Comparison of ENCODE assay signal across 18 cellular contexts in genomic region chr10:4532976-4533375, GRCh38.
DNase-seq lines count a peak whose midpoint lies in the region; TF ChIP-seq lines count a peak whose summit lies in the region.
"Had no signal": no experiment of that assay in that cellular context is flagged by ENCODE, and none has a peak within 500 bp of the region (broad histone marks: within the 10 kb centered on the region; RNA-seq: fewer than 3 reads in every experiment).

No MANE protein-coding gene starts in this region.

- H3K36me3 ChIP-seq in uterus: no peaks in the 10 kb centered on the region
- H3K36me3 ChIP-seq: BLaER1 treated with 17β-estradiol and CSF1 and Interleukin-3, amounts not matched to agents 10 nM and 100 nM; cardiac muscle cell; right lobe of liver; SJCRH30; stomach had no signal

- H3K9me3 ChIP-seq in uterus: no peaks in the 10 kb centered on the region
- H3K9me3 ChIP-seq: right lobe of liver, SJCRH30 had no signal

- no peaks in the 10 kb centered on the region for H3K27me3 ChIP-seq in uterus
- H3K27me3 ChIP-seq: BLaER1 treated with 17β-estradiol and CSF1 and Interleukin-3, amounts not matched to agents 10 nM and 100 nM; cardiac muscle cell; right lobe of liver; SJCRH30; stomach had no signal

- intact Hi-C loops in uterus (cut with DNase I; ENCODE audit: low total_unique reads): no loop called here

- no peak for TF ChIP-seq CTCF in cardiac fibroblast (IDR thresholded peaks at IDR 0.05; ENCODE audit: low read depth, low read length)
- TF ChIP-seq CTCF in uterus (IDR thresholded peaks at IDR 0.05): no peak

- no peak for TF ChIP-seq POLR2A in uterus (IDR thresholded peaks at IDR 0.05)

- DNase-seq in NCI-H446 (lab: John Stamatoyannopoulos, UW): peak; percentile 23 to 56
- DNase-seq in cardiac fibroblast (ENCODE audit: low read depth in 2 of 2): peak; percentile 50 to 66
- peak; percentile 51 for DNase-seq in iris pigment epithelial cell (ENCODE audit: low read depth)
- DNase-seq in uterus: no peak
- no peak for DNase-seq in GF-D8 (lab: John Stamatoyannopoulos, UW)
- no peak for DNase-seq in kidney tubule cell (ENCODE audit: low spot score)
- no peak for DNase-seq in NCI-H1105 (lab: John Stamatoyannopoulos, UW)
- DNase-seq: activated naive CD8-positive, alpha-beta T cell treated with anti-CD3 and anti-CD28 coated beads, Interleukin-2, amount 10 ng/mL, durations not matched to agents 7 days and 5 days; H9; NCI-H2107; NCI-H69; nucleus accumbens; right lobe of liver; SJCRH30; stimulated activated CD4-positive, alpha-beta T cell treated with anti-CD3 and anti-CD28 coated beads, Interleukin-1b, Interleukin-23, amount 100 ng/mL, for 48 hours; stomach had no signal

- peak overlapping the region; percentile 64 to 78 for H3K27ac ChIP-seq in uterus
- H3K27ac ChIP-seq: BLaER1 treated with 17β-estradiol and CSF1 and Interleukin-3, amounts not matched to agents 10 nM and 100 nM; cardiac muscle cell; right lobe of liver; SJCRH30; stomach had no signal

- H3K4me3 ChIP-seq in cardiac fibroblast (replicated peaks in 1 of 2; ENCODE audit: low read depth in 2 of 2, low read length in 2 of 2) (no peak overlapping the region), uterus (peak overlapping the region in 1 of 2 donors; percentile 8)
- H3K4me3 ChIP-seq: BLaER1 treated with 17β-estradiol and CSF1 and Interleukin-3, amounts not matched to agents 10 nM and 100 nM; cardiac muscle cell; right lobe of liver; SJCRH30; stomach had no signal

- no peaks in the 10 kb centered on the region for H3K4me1 ChIP-seq in uterus
- H3K4me1 ChIP-seq: BLaER1 treated with 17β-estradiol and CSF1 and Interleukin-3, amounts not matched to agents 10 nM and 100 nM; right lobe of liver; stomach had no signal

Comparison
In these comparisons a context has a peak if more than half of its experiments do, and no peak if none do; other contexts are left out.
1. DNase-seq: peak in NCI-H446 (2 of 2), cardiac fibroblast (2 of 2) and iris pigment epithelial cell (single experiment); none in uterus (0 of 2), GF-D8 (single experiment), kidney tubule cell (single experiment) and NCI-H1105 (single experiment).